In genomic region chr20:45174434-45175364, GRCh38 we compare ENCODE assay signal across 18 cellular contexts. TPM values are rescaled to one million over a fixed set of nuclear protein-coding genes. Genes with fewer than 3 reads are reported as not detected.
DNase-seq lines count a peak whose midpoint lies in the region; ATAC-seq, FAIRE-seq and TF ChIP-seq lines count a peak whose summit lies in the region.
"Had no signal": no experiment of that assay in that cellular context is flagged by ENCODE, and none has a peak within 500 bp of the region (broad histone marks: within the 10 kb centered on the region; RNA-seq: fewer than 3 reads in every experiment).

TSS of gene PI3 (plus strand) at chr20:45174902. CDS start at chr20:45174923, 21 bp downstream.

- TF ChIP-seq CTCF in body of pancreas (IDR thresholded peaks at IDR 0.05) (no peak), keratinocyte (optimal IDR thresholded peaks at IDR 0.05 in 1 of 3, IDR thresholded peaks at IDR 0.05 in 1 of 3, conservative IDR thresholded peaks at IDR 0.05 in 1 of 3; ENCODE audit: extremely low read depth in 1 of 3, insufficient read depth in 2 of 3, low read length in 3 of 3) (no peak)

- H3K27me3 Mint-ChIP-seq in T-helper 2 cell treated with Interferon-gamma antibody and Interleukin-4, amounts not matched to agents 5 μg/mL and 100 μg/mL, for 36 hours (ENCODE audit: low read depth) = peaks cover 3% of the 10 kb centered on the region

- H3K4me3 ChIP-seq in body of pancreas = no peak within 1 kb of the TSS
- no peak within 1 kb of the TSS for H3K4me3 ChIP-seq in keratinocyte (ENCODE audit: control insufficient read depth in 2 of 3, extremely low read depth in 1 of 3, insufficient read depth in 2 of 3, low read depth in 1 of 3, low read length in 3 of 3)
- no peak within 1 kb of the TSS for H3K4me3 ChIP-seq in thymus (ENCODE audit: low read length)
- H3K4me3 ChIP-seq: ascending aorta, suprapubic skin had no signal

- no peak for FAIRE-seq in keratinocyte (lab: Jason Lieb, UNC)
- FAIRE-seq: frontal cortex had no signal

- dilution Hi-C loops in keratinocyte (cut with MboI; ENCODE audit: extremely low pct_ligation_motif_present, low sequenced_read_pairs) = no loop called here

- H3K36me3 ChIP-seq in body of pancreas (replicated peaks in 1 of 2; ENCODE audit: insufficient read depth in 1 of 2, low read depth in 2 of 2) (no peaks in the 10 kb centered on the region), keratinocyte (ENCODE audit: control insufficient read depth in 2 of 2, extremely low read depth in 1 of 2, insufficient read depth in 2 of 2, low read length in 2 of 2) (no peaks in the 10 kb centered on the region), thymus (ENCODE audit: control insufficient read depth, insufficient read depth) (no peaks in the 10 kb centered on the region)
- H3K36me3 ChIP-seq: ascending aorta, suprapubic skin had no signal

- ATAC-seq in body of pancreas (no peak), HG02759 (IDR thresholded peaks at IDR 0.05; ENCODE audit: unreplicated experiment) (no peak), HG03521 (IDR thresholded peaks at IDR 0.05; ENCODE audit: unreplicated experiment) (no peak)
- ATAC-seq: activated CD8-positive, alpha-beta T cell treated with anti-CD3 and anti-CD28 coated beads, Interleukin-2, amount 10 ng/mL, durations not matched to agents 7 days and 5 days; SK-N-SH treated with all-trans-retinoic acid at 6 μM for 48 hours had no signal

- no peaks in the 10 kb centered on the region for H3K36me3 Mint-ChIP-seq in T-helper 2 cell treated with Interferon-gamma antibody and Interleukin-4, amounts not matched to agents 5 μg/mL and 100 μg/mL, for 36 hours (ENCODE audit: low read depth)

- no peak within 1 kb of the TSS for H3K27ac Mint-ChIP-seq in T-helper 2 cell treated with Interferon-gamma antibody and Interleukin-4, amounts not matched to agents 5 μg/mL and 100 μg/mL, for 36 hours
- H3K27ac Mint-ChIP-seq: activated CD8-positive, alpha-beta T cell treated with anti-CD3 and anti-CD28 coated beads, Interleukin-2, amount 10 ng/mL, durations not matched to agents 7 days and 5 days; HFFc6; progenitor cell of endocrine pancreas had no signal

- DNase-seq in HT1080 (ENCODE audit: low read depth) (peak; percentile 26), body of pancreas (peak in 3 of 4 donors; percentile 27 to 38 (median 34)), keratinocyte (ENCODE audit: low read depth, low spot score) (no peak)
- DNase-seq in activated CD4-positive, alpha-beta T cell treated with anti-CD3 and anti-CD28 coated beads for 1 hour = no peak
- no peak for DNase-seq in T-helper 2 cell treated with Interferon-gamma antibody and Interleukin-4, amounts not matched to agents 5 μg/mL and 100 μg/mL, for 36 hours (ENCODE audit: low spot score)
- DNase-seq: activated CD8-positive, alpha-beta T cell treated with anti-CD3 and anti-CD28 coated beads, Interleukin-2, amount 10 ng/mL, durations not matched to agents 7 days and 5 days; C1 segment of cervical spinal cord; HFFc6 had no signal

- H3K9me1 ChIP-seq in keratinocyte (ENCODE audit: control insufficient read depth, extremely low read depth, insufficient read depth, low read length) = no peaks in the 10 kb centered on the region

- intact Hi-C loops in body of pancreas (cut with DNase I) = no loop called here

- H3K4me2 ChIP-seq in keratinocyte (ENCODE audit: control insufficient read depth, extremely low read depth, insufficient read depth, low read depth, low read length) = no peak within 1 kb of the TSS

- no peak within 1 kb of the TSS for H3K4me3 Mint-ChIP-seq in T-helper 2 cell treated with Interferon-gamma antibody and Interleukin-4, amounts not matched to agents 5 μg/mL and 100 μg/mL, for 36 hours
- H3K4me3 Mint-ChIP-seq: activated CD8-positive, alpha-beta T cell treated with anti-CD3 and anti-CD28 coated beads, Interleukin-2, amount 10 ng/mL, durations not matched to agents 7 days and 5 days; HFFc6 had no signal

- 42 to 48% methylated on average over 6 of the region's 8 CpGs for WGBS in body of pancreas, 2 donors
- 89% methylated on average over 8 of the region's 8 CpGs for WGBS in thymus

- H3K4me1 ChIP-seq in body of pancreas (peaks cover 7% of the 10 kb centered on the region), keratinocyte (ENCODE audit: control insufficient read depth, extremely low read depth, insufficient read depth, low read length) (no peaks in the 10 kb centered on the region), thymus (ENCODE audit: control insufficient read depth, insufficient read depth, low read length) (no peaks in the 10 kb centered on the region)
- H3K4me1 ChIP-seq: ascending aorta, suprapubic skin had no signal

- H3K27me3 ChIP-seq in body of pancreas (no peaks in the 10 kb centered on the region), keratinocyte (ENCODE audit: control insufficient read depth, extremely low read depth, insufficient read depth, low read length) (peaks cover 18% of the 10 kb centered on the region), thymus (ENCODE audit: control insufficient read depth, insufficient read depth) (peaks cover 3% of the 10 kb centered on the region)
- H3K27me3 ChIP-seq: ascending aorta had no signal

- H3K27ac ChIP-seq in body of pancreas (no peak within 1 kb of the TSS), keratinocyte (ENCODE audit: control insufficient read depth, insufficient read depth, low read length) (no peak within 1 kb of the TSS), thymus (ENCODE audit: low read depth) (no peak within 1 kb of the TSS)
- H3K27ac ChIP-seq: ascending aorta, suprapubic skin had no signal

- H4K20me1 ChIP-seq in keratinocyte (ENCODE audit: control insufficient read depth, extremely low read depth, insufficient read depth, low read length) = no peaks in the 10 kb centered on the region

- no peaks in the 10 kb centered on the region for H3K4me1 Mint-ChIP-seq in T-helper 2 cell treated with Interferon-gamma antibody and Interleukin-4, amounts not matched to agents 5 μg/mL and 100 μg/mL, for 36 hours (ENCODE audit: low read depth)

- no peaks in the 10 kb centered on the region for H3K79me2 ChIP-seq in keratinocyte (ENCODE audit: control insufficient read depth, insufficient read depth, low read length)

- H3K9me3 Mint-ChIP-seq in T-helper 2 cell treated with Interferon-gamma antibody and Interleukin-4, amounts not matched to agents 5 μg/mL and 100 μg/mL, for 36 hours = no peaks in the 10 kb centered on the region
- H3K9me3 Mint-ChIP-seq: HFFc6 had no signal

- H3K9me3 ChIP-seq in body of pancreas (no peaks in the 10 kb centered on the region), keratinocyte (ENCODE audit: control insufficient read depth, low read depth, low read length) (no peaks in the 10 kb centered on the region), thymus (ENCODE audit: control insufficient read depth) (no peaks in the 10 kb centered on the region)

- no peak for TF ChIP-seq POLR2A in body of pancreas (IDR thresholded peaks at IDR 0.05)

- no peak within 1 kb of the TSS for H2AFZ ChIP-seq in keratinocyte (ENCODE audit: control insufficient read depth, low read length)

- H3K9ac ChIP-seq in keratinocyte (ENCODE audit: control insufficient read depth, extremely low read depth, insufficient read depth, low read length) = no peak within 1 kb of the TSS

RNA-seq across cellular contexts. Expression of gene PI3, which starts in this region (rescaled TPM):
- not detected in 2 replicates for total RNA-seq in HT1080 (2014; rRNA removed; shearing (Covaris generic))
- not detected in 2 replicates for polyA plus RNA-seq in HT1080 (2015; cell fraction: cytosol; rRNA removed)
- not detected in 2 replicates for polyA plus RNA-seq in HT1080 (2015; cell fraction: nucleus; rRNA removed)
- not detected for total RNA-seq in body of pancreas
- polyA plus RNA-seq in keratinocyte (46.4 to 226 TPM (median 71.1 TPM) in 3 replicates), thymus (567 TPM)
- 25.6 TPM for polyA plus RNA-seq in keratinocyte (2011; ENCODE audit: low read depth)
- polyA plus RNA-seq in keratinocyte (2011; cell fraction: cytosol; rRNA removed) = 74.3 and 111 TPM in 2 replicates
- 162 and 263 TPM in 2 replicates for polyA plus RNA-seq in keratinocyte (2011; cell fraction: nucleus; rRNA removed)
- polyA plus RNA-seq in keratinocyte (2012; ENCODE audit: low replicate concordance) = 108 and 398 TPM in 2 replicates
- polyA minus RNA-seq in keratinocyte = 83.7 to 115 TPM (median 91.0 TPM) in 3 replicates
- 36.3 TPM for polyA minus RNA-seq in keratinocyte (2011; cell fraction: cytosol; rRNA and poly(A)+ RNA removed)
- 52.9 and 73.5 TPM in 2 replicates for polyA minus RNA-seq in keratinocyte (2011; cell fraction: nucleus; rRNA and poly(A)+ RNA removed)
- total RNA-seq: activated CD8-positive, alpha-beta T cell treated with anti-CD3 and anti-CD28 coated beads, Interleukin-2, amount 10 ng/mL, durations not matched to agents 7 days and 5 days; ascending aorta; dermis microvascular lymphatic vessel endothelial cell; frontal cortex; G401; HFFc6; progenitor cell of endocrine pancreas had no signal

Comparison
In these comparisons a context has a peak if more than half of its experiments do, and no peak if none do; other contexts are left out.
1. Peak in DNase-seq in HT1080; RNA of the gene not detected or under 1 TPM.
2. Peak in DNase-seq in body of pancreas; RNA of the gene not detected or under 1 TPM.